Comparison of ENCODE assay signal across 3 cellular contexts in the genomic region with DNA sequence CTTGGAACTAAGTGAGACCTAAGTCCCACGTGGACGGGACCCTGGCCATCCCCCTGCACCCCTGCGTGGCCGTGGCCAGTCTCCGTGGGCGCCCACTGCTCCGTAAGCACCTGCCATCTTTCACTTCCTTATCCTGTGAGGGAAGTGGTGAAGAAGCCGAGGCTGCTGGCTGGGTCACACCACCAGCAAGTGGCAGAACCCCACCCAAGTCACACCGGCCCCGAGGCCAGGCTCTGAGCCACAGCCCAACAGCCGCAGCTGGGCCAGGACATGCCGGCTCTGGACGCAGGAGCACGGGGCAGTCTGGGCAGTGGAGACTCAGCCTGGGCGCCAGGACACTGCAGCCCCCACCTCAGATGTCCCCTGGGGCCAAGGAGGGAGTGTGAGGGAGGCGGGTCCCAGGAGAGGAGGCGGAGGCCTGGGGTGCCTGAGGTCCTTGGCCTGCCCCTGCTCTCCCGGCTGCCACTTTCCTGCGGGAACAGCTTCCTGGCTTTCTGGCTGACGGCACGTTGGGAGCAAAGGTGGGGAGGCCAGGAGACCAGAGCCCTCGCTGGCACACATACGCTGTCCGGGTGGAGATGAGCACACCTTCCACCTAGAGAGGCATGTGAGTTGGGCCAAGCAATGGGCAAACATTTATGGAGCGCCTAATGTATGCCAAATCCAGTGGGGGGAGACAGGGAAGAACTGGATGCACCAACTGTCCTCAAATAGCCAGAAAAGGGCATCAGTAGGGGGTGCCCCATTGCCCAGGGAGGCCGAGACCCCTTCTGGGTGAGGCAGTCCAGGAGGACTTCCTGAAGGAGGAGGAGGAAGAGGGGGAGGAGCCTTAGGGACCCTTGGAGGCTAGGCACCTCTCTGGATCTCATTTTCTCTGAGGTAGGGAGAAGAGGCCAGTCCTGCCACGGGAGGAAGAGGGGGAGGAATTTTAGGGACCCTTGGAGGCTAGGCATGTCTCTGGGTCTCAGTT.
TF ChIP-seq lines count a peak whose summit lies in the region.

No MANE protein-coding gene starts in this region.

TF ChIP-seq in IMR-90, 13 proteins besides CTCF, POLR2A, EP300 and RAD21:
- TF ChIP-seq BHLHE40 (IDR thresholded peaks at IDR 0.05; ENCODE audit: low read depth, low read length) (no peak), ELK1 (IDR thresholded peaks at IDR 0.05; ENCODE audit: borderline replicate concordance, low read depth, low read length) (no peak), RFX5 (IDR thresholded peaks at IDR 0.05; ENCODE audit: low read depth, low read length) (no peak), MAFK (IDR thresholded peaks at IDR 0.05; ENCODE audit: low read depth, low read length) (no peak), FOS (IDR thresholded peaks at IDR 0.05; ENCODE audit: low read depth, low read length) (no peak)

TF ChIP-seq in HepG2, 621 proteins besides CTCF, POLR2A, EP300 and RAD21 (continues in another document):
- TF ChIP-seq MLXIP (CRISPR knock-in tag; IDR thresholded peaks at IDR 0.05; ENCODE audit: borderline replicate concordance) = no peak
- TF ChIP-seq, protein P1, sequence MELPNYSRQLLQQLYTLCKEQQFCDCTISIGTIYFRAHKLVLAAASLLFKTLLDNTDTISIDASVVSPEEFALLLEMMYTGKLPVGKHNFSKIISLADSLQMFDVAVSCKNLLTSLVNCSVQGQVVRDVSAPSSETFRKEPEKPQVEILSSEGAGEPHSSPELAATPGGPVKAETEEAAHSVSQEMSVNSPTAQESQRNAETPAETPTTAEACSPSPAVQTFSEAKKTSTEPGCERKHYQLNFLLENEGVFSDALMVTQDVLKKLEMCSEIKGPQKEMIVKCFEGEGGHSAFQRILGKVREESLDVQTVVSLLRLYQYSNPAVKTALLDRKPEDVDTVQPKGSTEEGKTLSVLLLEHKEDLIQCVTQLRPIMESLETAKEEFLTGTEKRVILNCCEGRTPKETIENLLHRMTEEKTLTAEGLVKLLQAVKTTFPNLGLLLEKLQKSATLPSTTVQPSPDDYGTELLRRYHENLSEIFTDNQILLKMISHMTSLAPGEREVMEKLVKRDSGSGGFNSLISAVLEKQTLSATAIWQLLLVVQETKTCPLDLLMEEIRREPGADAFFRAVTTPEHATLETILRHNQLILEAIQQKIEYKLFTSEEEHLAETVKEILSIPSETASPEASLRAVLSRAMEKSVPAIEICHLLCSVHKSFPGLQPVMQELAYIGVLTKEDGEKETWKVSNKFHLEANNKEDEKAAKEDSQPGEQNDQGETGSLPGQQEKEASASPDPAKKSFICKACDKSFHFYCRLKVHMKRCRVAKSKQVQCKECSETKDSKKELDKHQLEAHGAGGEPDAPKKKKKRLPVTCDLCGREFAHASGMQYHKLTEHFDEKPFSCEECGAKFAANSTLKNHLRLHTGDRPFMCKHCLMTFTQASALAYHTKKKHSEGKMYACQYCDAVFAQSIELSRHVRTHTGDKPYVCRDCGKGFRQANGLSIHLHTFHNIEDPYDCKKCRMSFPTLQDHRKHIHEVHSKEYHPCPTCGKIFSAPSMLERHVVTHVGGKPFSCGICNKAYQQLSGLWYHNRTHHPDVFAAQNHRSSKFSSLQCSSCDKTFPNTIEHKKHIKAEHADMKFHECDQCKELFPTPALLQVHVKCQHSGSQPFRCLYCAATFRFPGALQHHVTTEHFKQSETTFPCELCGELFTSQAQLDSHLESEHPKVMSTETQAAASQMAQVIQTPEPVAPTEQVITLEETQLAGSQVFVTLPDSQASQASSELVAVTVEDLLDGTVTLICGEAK (IDR thresholded peaks at IDR 0.05) = no peak
- TF ChIP-seq, protein P1 (CRISPR knock-in tag; IDR thresholded peaks at IDR 0.05) = no peak
- no peak for TF ChIP-seq ZNF30 (CRISPR knock-in tag; IDR thresholded peaks at IDR 0.05)
- TF ChIP-seq ELF3 (CRISPR knock-in tag; IDR thresholded peaks at IDR 0.05) = no peak
- TF ChIP-seq ZNF790 (CRISPR knock-in tag; IDR thresholded peaks at IDR 0.05; ENCODE audit: borderline replicate concordance) = no peak

TF ChIP-seq in SK-N-SH treated with all-trans-retinoic acid at 6 μM for 48 hours, 23 proteins besides CTCF, POLR2A, EP300 and RAD21:
- no peak for TF ChIP-seq ZNF70 (CRISPR knock-in tag; IDR thresholded peaks at IDR 0.05)
- TF ChIP-seq, protein P2, sequence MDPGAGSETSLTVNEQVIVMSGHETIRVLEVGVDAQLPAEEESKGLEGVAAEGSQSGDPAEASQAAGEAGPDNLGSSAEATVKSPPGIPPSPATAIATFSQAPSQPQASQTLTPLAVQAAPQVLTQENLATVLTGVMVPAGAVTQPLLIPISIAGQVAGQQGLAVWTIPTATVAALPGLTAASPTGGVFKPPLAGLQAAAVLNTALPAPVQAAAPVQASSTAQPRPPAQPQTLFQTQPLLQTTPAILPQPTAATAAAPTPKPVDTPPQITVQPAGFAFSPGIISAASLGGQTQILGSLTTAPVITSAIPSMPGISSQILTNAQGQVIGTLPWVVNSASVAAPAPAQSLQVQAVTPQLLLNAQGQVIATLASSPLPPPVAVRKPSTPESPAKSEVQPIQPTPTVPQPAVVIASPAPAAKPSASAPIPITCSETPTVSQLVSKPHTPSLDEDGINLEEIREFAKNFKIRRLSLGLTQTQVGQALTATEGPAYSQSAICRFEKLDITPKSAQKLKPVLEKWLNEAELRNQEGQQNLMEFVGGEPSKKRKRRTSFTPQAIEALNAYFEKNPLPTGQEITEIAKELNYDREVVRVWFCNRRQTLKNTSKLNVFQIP (CRISPR knock-in tag; IDR thresholded peaks at IDR 0.05; ENCODE audit: borderline replicate concordance, low read depth) = no peak
- no peak for TF ChIP-seq ZNF8 (CRISPR knock-in tag; IDR thresholded peaks at IDR 0.05)
- TF ChIP-seq, protein P3, sequence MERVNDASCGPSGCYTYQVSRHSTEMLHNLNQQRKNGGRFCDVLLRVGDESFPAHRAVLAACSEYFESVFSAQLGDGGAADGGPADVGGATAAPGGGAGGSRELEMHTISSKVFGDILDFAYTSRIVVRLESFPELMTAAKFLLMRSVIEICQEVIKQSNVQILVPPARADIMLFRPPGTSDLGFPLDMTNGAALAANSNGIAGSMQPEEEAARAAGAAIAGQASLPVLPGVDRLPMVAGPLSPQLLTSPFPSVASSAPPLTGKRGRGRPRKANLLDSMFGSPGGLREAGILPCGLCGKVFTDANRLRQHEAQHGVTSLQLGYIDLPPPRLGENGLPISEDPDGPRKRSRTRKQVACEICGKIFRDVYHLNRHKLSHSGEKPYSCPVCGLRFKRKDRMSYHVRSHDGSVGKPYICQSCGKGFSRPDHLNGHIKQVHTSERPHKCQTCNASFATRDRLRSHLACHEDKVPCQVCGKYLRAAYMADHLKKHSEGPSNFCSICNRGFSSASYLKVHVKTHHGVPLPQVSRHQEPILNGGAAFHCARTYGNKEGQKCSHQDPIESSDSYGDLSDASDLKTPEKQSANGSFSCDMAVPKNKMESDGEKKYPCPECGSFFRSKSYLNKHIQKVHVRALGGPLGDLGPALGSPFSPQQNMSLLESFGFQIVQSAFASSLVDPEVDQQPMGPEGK (CRISPR knock-in tag; IDR thresholded peaks at IDR 0.05; ENCODE audit: borderline replicate concordance) = no peak
- TF ChIP-seq ZFP3 (CRISPR knock-in tag; IDR thresholded peaks at IDR 0.05) = no peak
- no peak for TF ChIP-seq ZC3H10 (CRISPR knock-in tag; IDR thresholded peaks at IDR 0.05)
- TF ChIP-seq ZNF565 (CRISPR knock-in tag; conservative IDR thresholded peaks at IDR 0.05; ENCODE audit: low read depth) = no peak
- TF ChIP-seq RARB (CRISPR knock-in tag; IDR thresholded peaks at IDR 0.05) = no peak
- TF ChIP-seq CSDC2 (CRISPR knock-in tag; IDR thresholded peaks at IDR 0.05) = no peak
- no peak for TF ChIP-seq GLIS3 (CRISPR knock-in tag; IDR thresholded peaks at IDR 0.05)
- no peak for TF ChIP-seq TCF4 (CRISPR knock-in tag; IDR thresholded peaks at IDR 0.05; ENCODE audit: borderline replicate concordance)
- TF ChIP-seq CREB5 (CRISPR knock-in tag; IDR thresholded peaks at IDR 0.05; ENCODE audit: low read depth) = no peak
